Comparison of ENCODE assay signal across 1 cellular context in the genomic region with DNA sequence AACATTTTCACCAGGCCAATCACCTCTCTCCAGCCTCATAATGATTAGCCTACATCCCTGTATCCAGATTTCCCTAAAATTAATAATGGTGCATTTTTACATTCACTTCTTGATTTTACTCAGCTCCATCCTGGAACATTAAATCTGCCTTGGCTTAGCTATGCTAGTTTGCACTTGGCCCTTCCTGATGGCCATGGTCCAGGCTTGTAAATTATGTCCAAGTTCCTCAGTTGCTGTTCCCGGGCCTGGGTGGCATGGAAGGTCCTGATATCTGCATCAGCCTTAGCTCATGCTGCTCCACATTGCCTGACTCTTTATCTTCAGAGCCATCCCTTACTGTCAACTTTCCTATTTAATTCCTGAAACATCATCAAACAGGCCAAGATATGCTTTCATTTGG.
TF ChIP-seq lines count a peak whose summit lies in the region.

No MANE protein-coding gene starts in this region.

TF ChIP-seq in H1, 55 proteins besides CTCF, POLR2A, EP300 and RAD21:
- TF ChIP-seq KDM4A (IDR thresholded peaks at IDR 0.05; ENCODE audit: low read depth, low read length, severe bottlenecking) (no peak), TCF12 (IDR thresholded peaks at IDR 0.05; ENCODE audit: low read depth, low read length) (no peak), GABPA (IDR thresholded peaks at IDR 0.05; ENCODE audit: borderline replicate concordance, insufficient read depth, low read length) (no peak), NANOG (IDR thresholded peaks at IDR 0.05; ENCODE audit: insufficient read depth, low read depth, low read length, poor library complexity, severe bottlenecking) (no peak), SIN3A (conservative IDR thresholded peaks at IDR 0.05 in 1 of 2, IDR thresholded peaks at IDR 0.05 in 1 of 2; ENCODE audit: low read depth in 1 of 2, low read length in 2 of 2) (no peak), BCL11A (IDR thresholded peaks at IDR 0.05; ENCODE audit: low read depth in 2 of 2, low read length in 2 of 2) (no peak), SUZ12 (IDR thresholded peaks at IDR 0.05; ENCODE audit: low read length) (no peak), CBX5 (IDR thresholded peaks at IDR 0.05; ENCODE audit: low read depth, low read length) (no peak), SP4 (IDR thresholded peaks at IDR 0.05; ENCODE audit: low read length) (no peak), SP1 (IDR thresholded peaks at IDR 0.05; ENCODE audit: low read depth, low read length) (no peak)
- TF ChIP-seq, protein P1, sequence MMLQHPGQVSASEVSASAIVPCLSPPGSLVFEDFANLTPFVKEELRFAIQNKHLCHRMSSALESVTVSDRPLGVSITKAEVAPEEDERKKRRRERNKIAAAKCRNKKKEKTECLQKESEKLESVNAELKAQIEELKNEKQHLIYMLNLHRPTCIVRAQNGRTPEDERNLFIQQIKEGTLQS (IDR thresholded peaks at IDR 0.05; ENCODE audit: insufficient read depth, low read depth, low read length), result no peak
